Comparison of ENCODE assay signal across 12 cellular contexts in the genomic region with DNA sequence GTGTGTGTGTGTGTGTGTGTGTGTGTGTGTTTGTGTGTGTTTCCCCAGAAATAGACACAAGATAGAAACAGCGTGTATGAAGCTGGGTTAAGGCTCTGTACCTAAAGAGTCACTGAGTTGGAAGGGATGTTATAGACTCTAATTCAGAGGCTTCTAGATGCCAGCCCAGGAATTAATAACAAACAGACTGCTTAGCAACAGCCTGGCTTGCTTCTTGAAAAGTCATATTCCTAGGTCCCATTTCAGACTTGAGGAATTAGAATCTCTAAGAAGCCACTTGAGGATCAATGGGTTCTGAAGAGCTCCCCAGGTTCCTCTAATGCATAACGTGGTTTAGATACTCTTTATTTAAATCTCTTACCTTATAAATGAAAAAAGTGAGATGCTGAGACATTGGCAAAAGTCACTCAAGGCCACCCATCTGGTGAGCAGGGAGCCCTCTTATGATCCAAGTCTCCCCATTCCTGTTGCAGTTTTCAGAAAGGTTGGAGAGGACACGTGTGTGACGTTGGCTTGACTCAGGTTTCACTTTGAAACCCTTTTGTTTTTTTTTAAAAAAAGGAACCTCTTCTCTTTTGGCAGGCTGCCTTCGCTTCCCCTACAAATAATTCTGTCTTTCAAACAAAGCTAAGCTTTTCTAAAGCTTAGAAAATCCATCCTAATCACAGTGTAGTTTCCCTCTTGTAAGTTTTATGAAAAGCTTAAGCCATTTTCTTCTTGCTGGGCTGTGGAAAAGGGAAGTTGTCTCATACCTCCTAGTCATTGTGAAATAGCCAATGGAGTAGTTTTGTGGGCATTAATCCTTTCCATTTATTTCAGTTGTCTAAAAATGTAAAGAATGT.
DNase-seq lines count a peak whose midpoint lies in the region; ATAC-seq, FAIRE-seq and TF ChIP-seq lines count a peak whose summit lies in the region.
"Had no signal": no experiment of that assay in that cellular context is flagged by ENCODE, and none has a peak within 500 bp of the region (broad histone marks: within the 10 kb centered on the region; RNA-seq: fewer than 3 reads in every experiment).

No MANE protein-coding gene starts in this region.

- ATAC-seq in HG03342 (IDR thresholded peaks at IDR 0.05; ENCODE audit: unreplicated experiment) (no peak), left lobe of liver (no peak)
- ATAC-seq: stimulated activated memory B cell treated with anti-CD40 and anti-IgM and Interleukin-4, amounts not matched to agents 10 μg/mL and 1 μg/mL and 100 μg/mL, for 72 hours had no signal

- dilution Hi-C loops in keratinocyte (cut with MboI; ENCODE audit: extremely low pct_ligation_motif_present, low sequenced_read_pairs): no loop called here

- H3K4me2 ChIP-seq in keratinocyte (ENCODE audit: control insufficient read depth, extremely low read depth, insufficient read depth, low read depth, low read length): peak overlapping the region; percentile 12

- H3K9me3 ChIP-seq in keratinocyte (ENCODE audit: control insufficient read depth, low read depth, low read length): no peaks in the 10 kb centered on the region

- H3K4me1 ChIP-seq in keratinocyte (ENCODE audit: control insufficient read depth, extremely low read depth, insufficient read depth, low read length): no peaks in the 10 kb centered on the region

- peak overlapping the region; percentile 21 for H2AFZ ChIP-seq in keratinocyte (ENCODE audit: control insufficient read depth, low read length)

- H3K27ac ChIP-seq in keratinocyte (ENCODE audit: control insufficient read depth, insufficient read depth, low read length): no peak overlapping the region

- H3K27me3 ChIP-seq in keratinocyte (ENCODE audit: control insufficient read depth, extremely low read depth, insufficient read depth, low read length): no peaks in the 10 kb centered on the region

- no peaks in the 10 kb centered on the region for H3K9me1 ChIP-seq in keratinocyte (ENCODE audit: control insufficient read depth, extremely low read depth, insufficient read depth, low read length)

- H3K79me2 ChIP-seq in keratinocyte (ENCODE audit: control insufficient read depth, insufficient read depth, low read length): no peaks in the 10 kb centered on the region

- no peaks in the 10 kb centered on the region for H4K20me1 ChIP-seq in keratinocyte (ENCODE audit: control insufficient read depth, extremely low read depth, insufficient read depth, low read length)

- TF ChIP-seq CTCF in keratinocyte (optimal IDR thresholded peaks at IDR 0.05 in 1 of 3, IDR thresholded peaks at IDR 0.05 in 1 of 3, conservative IDR thresholded peaks at IDR 0.05 in 1 of 3; ENCODE audit: extremely low read depth in 1 of 3, insufficient read depth in 2 of 3, low read length in 3 of 3): no peak

- H3K9ac ChIP-seq in keratinocyte (ENCODE audit: control insufficient read depth, extremely low read depth, insufficient read depth, low read length): no peak overlapping the region

- peak; percentile 52 for DNase-seq in DMS153 (lab: John Stamatoyannopoulos, UW)
- peak; percentile 98 for DNase-seq in MV-4-11 (lab: John Stamatoyannopoulos, UW)
- DNase-seq in SKM-1 treated with dmso at 0.1 percent for 144 hours (lab: John Stamatoyannopoulos, UW; ENCODE audit: unreplicated experiment): peak; percentile 86
- DNase-seq in keratinocyte (ENCODE audit: low read depth, low spot score): no peak
- DNase-seq in NCI-H1694 (lab: John Stamatoyannopoulos, UW): no peak
- no peak for DNase-seq in head of caudate nucleus
- DNase-seq in left lobe of liver (ENCODE audit: low spot score): no peak
- DNase-seq: activated CD4-positive, CD25-positive, alpha-beta regulatory T cell treated with anti-CD3 and anti-CD28 coated beads, Interleukin-2, amount 50 U/mL, for 72 hours; NCI-H1930; retina had no signal

- no peak for FAIRE-seq in keratinocyte (lab: Jason Lieb, UNC)

- intact Hi-C loops in head of caudate nucleus (cut with DNase I): no loop called here

- no peak overlapping the region for H3K4me3 ChIP-seq in keratinocyte (ENCODE audit: control insufficient read depth in 2 of 3, extremely low read depth in 1 of 3, insufficient read depth in 2 of 3, low read depth in 1 of 3, low read length in 3 of 3)

- H3K36me3 ChIP-seq in keratinocyte (ENCODE audit: control insufficient read depth in 2 of 2, extremely low read depth in 1 of 2, insufficient read depth in 2 of 2, low read length in 2 of 2): no peaks in the 10 kb centered on the region

Comparison
In these comparisons a context has a peak if more than half of its experiments do, and no peak if none do; other contexts are left out.
1. DNase-seq: peak in DMS153 (single experiment), MV-4-11 (single experiment) and SKM-1 treated with dmso at 0.1 percent for 144 hours (single experiment); none in keratinocyte (single experiment), NCI-H1694 (single experiment), head of caudate nucleus (0 of 42) and left lobe of liver (single experiment).